Comparison of ENCODE assay signal across 8 cellular contexts in the genomic region with DNA sequence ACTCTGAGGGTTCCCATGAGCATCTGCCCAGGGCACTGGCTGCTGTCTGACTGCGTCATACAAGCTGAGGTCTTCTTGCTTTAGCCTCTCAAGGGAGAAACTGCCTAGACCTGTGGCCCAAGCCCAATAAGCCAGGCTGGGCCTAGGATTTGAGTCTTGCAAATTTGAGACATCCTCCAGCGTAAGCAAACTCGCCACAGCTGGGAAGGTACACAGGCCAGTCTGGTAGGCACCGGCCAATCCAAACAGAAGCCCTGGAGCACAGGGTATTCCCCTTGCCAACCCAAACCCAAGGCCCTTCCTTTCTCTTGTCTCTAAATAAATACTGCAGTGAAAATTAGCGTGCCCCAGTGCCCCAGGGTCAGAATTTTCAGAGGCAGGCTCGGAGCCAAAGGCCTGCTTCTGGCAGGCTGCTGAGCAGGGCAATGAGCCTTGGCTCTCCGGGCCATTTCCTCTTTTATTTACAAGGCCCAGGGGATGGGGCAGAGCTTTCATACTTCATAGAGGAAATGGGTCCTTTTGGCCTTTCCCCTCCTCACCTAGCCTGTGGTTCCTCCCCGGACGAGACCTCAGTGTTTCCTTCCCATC. TPM values are rescaled to one million over a fixed set of nuclear protein-coding genes. Genes with fewer than 3 reads are reported as not detected.
A peak's percentile ranks its signal among the peaks of the same experiment; 100 is the strongest.
DNase-seq lines count a peak whose midpoint lies in the region; ATAC-seq and TF ChIP-seq lines count a peak whose summit lies in the region.

No MANE protein-coding gene starts in this region.

- DNase-seq in MCF 10A (ENCODE audit: unreplicated experiment): peak; percentile 73
- DNase-seq in mammary epithelial cell: no peak
- peak; percentile 85 for DNase-seq in NCI-H2029 (lab: John Stamatoyannopoulos, UW)
- peak; percentile 28 for DNase-seq in cerebellum (ENCODE audit: low spot score)
- DNase-seq in myocyte (ENCODE audit: low read depth): peak; percentile 54
- no peak for DNase-seq in activated CD4-positive, alpha-beta T cell treated with anti-CD3 and anti-CD28 coated beads, Interleukin-2, amount 10 ng/mL, durations not matched to agents 7 days and 5 days
- no peak for DNase-seq in activated CD4-positive, alpha-beta T cell treated with anti-CD3 and anti-CD28 coated beads for 1 hour

- no peaks in the 10 kb centered on the region for H3K9me3 Mint-ChIP-seq in MCF 10A (ENCODE audit: unreplicated experiment)
- H3K9me3 Mint-ChIP-seq in activated CD4-positive, alpha-beta T cell treated with anti-CD3 and anti-CD28 coated beads, Interleukin-2, amount 10 ng/mL, durations not matched to agents 7 days and 5 days: no peaks in the 10 kb centered on the region

- POLR2A ChIA-PET in MCF 10A (lab: Yijun Ruan, JAX): interaction anchor here (0.7 kb wide), 2 partner anchors 176 to 183 kb away, joined by 3 read pairs; no protein-coding TSS in a partner anchor
- POLR2A ChIA-PET in activated CD4-positive, alpha-beta T cell treated with anti-CD3 and anti-CD28 coated beads, Interleukin-2, amount 10 ng/mL, durations not matched to agents 7 days and 5 days (lab: Charles Lee): no interaction called here

- no peaks in the 10 kb centered on the region for H3K4me1 Mint-ChIP-seq in MCF 10A (ENCODE audit: insufficient read depth, unreplicated experiment)
- peaks cover 35% of the 10 kb centered on the region for H3K4me1 Mint-ChIP-seq in activated CD4-positive, alpha-beta T cell treated with anti-CD3 and anti-CD28 coated beads, Interleukin-2, amount 10 ng/mL, durations not matched to agents 7 days and 5 days

- ATAC-seq in HG02973 (IDR thresholded peaks at IDR 0.05; ENCODE audit: unreplicated experiment): no peak

- no peak overlapping the region for H3K4me3 ChIP-seq in mammary epithelial cell (replicated peaks in 1 of 3; ENCODE audit: insufficient read depth in 1 of 3, low read depth in 2 of 3, low read length in 3 of 3)

- no peaks in the 10 kb centered on the region for H3K4me1 ChIP-seq in mammary epithelial cell (ENCODE audit: insufficient read depth, low read length)

- intact Hi-C loops in MCF 10A (cut with micrococcal nuclease): no loop called here
- intact Hi-C loops in mammary epithelial cell (cut with micrococcal nuclease): no loop called here

- H3K9me3 ChIP-seq in mammary epithelial cell (replicated peaks; ENCODE audit: insufficient read depth, low read length): no peaks in the 10 kb centered on the region

- BruUV-seq in MCF 10A (replicated peaks; lab: Mats Ljungman, UMichigan) (no TSS peak), mammary epithelial cell (replicated peaks; lab: Mats Ljungman, UMichigan) (no TSS peak)

- H3K36me3 ChIP-seq in mammary epithelial cell (ENCODE audit: insufficient read depth, low read length): peaks cover 38% of the 10 kb centered on the region

- peak overlapping the region; percentile 42 for H3K27ac Mint-ChIP-seq in MCF 10A (ENCODE audit: low read depth, unreplicated experiment)
- no peak overlapping the region for H3K27ac Mint-ChIP-seq in activated CD4-positive, alpha-beta T cell treated with anti-CD3 and anti-CD28 coated beads, Interleukin-2, amount 10 ng/mL, durations not matched to agents 7 days and 5 days

- H3K4me2 ChIP-seq in mammary epithelial cell (ENCODE audit: insufficient read depth, low read depth, low read length): no peak overlapping the region

- H3K79me2 ChIP-seq in mammary epithelial cell (ENCODE audit: insufficient read depth, low read length): no peaks in the 10 kb centered on the region

- no peak overlapping the region for H3K9ac ChIP-seq in mammary epithelial cell (ENCODE audit: insufficient read depth, low read length)

- H3K4me3 Mint-ChIP-seq in MCF 10A (ENCODE audit: unreplicated experiment): no peak overlapping the region
- no peak overlapping the region for H3K4me3 Mint-ChIP-seq in activated CD4-positive, alpha-beta T cell treated with anti-CD3 and anti-CD28 coated beads, Interleukin-2, amount 10 ng/mL, durations not matched to agents 7 days and 5 days

- H4K20me1 ChIP-seq in mammary epithelial cell (ENCODE audit: insufficient read depth, low read length): no peaks in the 10 kb centered on the region

- no peak overlapping the region for H3K27ac ChIP-seq in mammary epithelial cell (ENCODE audit: insufficient read depth, low read depth, low read length)

- no peaks in the 10 kb centered on the region for H3K27me3 Mint-ChIP-seq in MCF 10A (ENCODE audit: insufficient read depth, unreplicated experiment)
- no peaks in the 10 kb centered on the region for H3K27me3 Mint-ChIP-seq in activated CD4-positive, alpha-beta T cell treated with anti-CD3 and anti-CD28 coated beads, Interleukin-2, amount 10 ng/mL, durations not matched to agents 7 days and 5 days

- TF ChIP-seq CTCF in MCF 10A (IDR thresholded peaks at IDR 0.05; ENCODE audit: unreplicated experiment) (no peak), mammary epithelial cell (conservative IDR thresholded peaks at IDR 0.05 in 1 of 2, IDR thresholded peaks at IDR 0.05 in 1 of 2; ENCODE audit: extremely low read depth in 1 of 2, insufficient read depth in 1 of 2, low read depth in 1 of 2, low read length in 2 of 2) (no peak)

- H3K36me3 Mint-ChIP-seq in MCF 10A (ENCODE audit: insufficient read depth, unreplicated experiment): peaks cover 69% of the 10 kb centered on the region
- H3K36me3 Mint-ChIP-seq in activated CD4-positive, alpha-beta T cell treated with anti-CD3 and anti-CD28 coated beads, Interleukin-2, amount 10 ng/mL, durations not matched to agents 7 days and 5 days (ENCODE audit: low read depth): peaks cover 60% of the 10 kb centered on the region

- dilution Hi-C loops in mammary epithelial cell (cut with HindIII; ENCODE audit: low sequenced_read_pairs): no loop called here

- H3K27me3 ChIP-seq in mammary epithelial cell (ENCODE audit: insufficient read depth, low read length): no peaks in the 10 kb centered on the region

- no peak overlapping the region for H2AFZ ChIP-seq in mammary epithelial cell (ENCODE audit: low read depth, low read length)

- 55% methylated on average over 9 of the region's 9 CpGs for WGBS in mammary epithelial cell (ENCODE audit: low coverage, missing lambda C conversion rate)

- CTCF ChIA-PET in MCF 10A (lab: Yijun Ruan, JAX) (interaction anchor here (0.6 to 2.0 kb wide), 3 partner anchors 8 to 245 kb away, joined by 3 to 9 read pairs (median 7); no protein-coding TSS in a partner anchor), mammary epithelial cell (lab: Charles Lee; ENCODE audit: low non-redundant PET) (no interaction called here)
- CTCF ChIA-PET in activated CD4-positive, alpha-beta T cell treated with anti-CD3 and anti-CD28 coated beads, Interleukin-2, amount 10 ng/mL, durations not matched to agents 7 days and 5 days (lab: Charles Lee): interaction anchor here (0.6 to 1.6 kb wide), 3 partner anchors 9 to 184 kb away, joined by 3 to 4 read pairs (median 4); a partner anchor contains a TSS

- in situ Hi-C loops in mammary epithelial cell (cut with MboI; ENCODE audit: low sequenced_read_pairs in 2 of 2): no loop called here

RNA-seq across cellular contexts. Expression of a gene that starts 33.3 kb away (rescaled TPM):
- 46.4 and 52.7 TPM in 2 replicates for total RNA-seq in MCF 10A (2022)
- 10 to 100 TPM; 35.7 to 49.4 TPM for total RNA-seq in mammary epithelial cell
- 12.0 TPM for polyA plus RNA-seq in mammary epithelial cell
- polyA minus RNA-seq in mammary epithelial cell: 46.3 TPM
- 16.6 TPM for total RNA-seq in cerebellum
- total RNA-seq in myocyte: 26.0 and 34.3 TPM in 2 replicates
- 14.6 TPM for polyA plus RNA-seq in myocyte (2012)
- 10 to 100 TPM; 34.5 to 36.6 TPM for total RNA-seq in activated CD4-positive, alpha-beta T cell treated with anti-CD3 and anti-CD28 coated beads, Interleukin-2, amount 10 ng/mL, durations not matched to agents 7 days and 5 days

RNA-seq across cellular contexts. Expression of a gene that starts 33.7 kb away (rescaled TPM):
- total RNA-seq in MCF 10A (2022): 95.3 and 96.3 TPM in 2 replicates
- 100 to 1,000 TPM in 1 of 2 donors, 10 to 100 TPM in 1; 88.3 to 112 TPM for total RNA-seq in mammary epithelial cell
- polyA plus RNA-seq in mammary epithelial cell: 34.9 TPM
- polyA minus RNA-seq in mammary epithelial cell: 42.2 TPM
- 124 TPM for total RNA-seq in cerebellum
- 113 and 147 TPM in 2 replicates for total RNA-seq in myocyte
- polyA plus RNA-seq in myocyte (2012): 31.3 TPM
- 100 to 1,000 TPM; 141 to 162 TPM for total RNA-seq in activated CD4-positive, alpha-beta T cell treated with anti-CD3 and anti-CD28 coated beads, Interleukin-2, amount 10 ng/mL, durations not matched to agents 7 days and 5 days

Comparison
In these comparisons a context has a peak if more than half of its experiments do, and no peak if none do; other contexts are left out.
1. DNase-seq: peak in MCF 10A (single experiment), NCI-H2029 (single experiment), cerebellum (single experiment) and myocyte (single experiment); none in mammary epithelial cell (single experiment), activated CD4-positive, alpha-beta T cell treated with anti-CD3 and anti-CD28 coated beads, Interleukin-2, amount 10 ng/mL, durations not matched to agents 7 days and 5 days (single experiment) and activated CD4-positive, alpha-beta T cell treated with anti-CD3 and anti-CD28 coated beads for 1 hour (single experiment).